ENCODE assay signal across 8 cellular contexts in the genomic region with DNA sequence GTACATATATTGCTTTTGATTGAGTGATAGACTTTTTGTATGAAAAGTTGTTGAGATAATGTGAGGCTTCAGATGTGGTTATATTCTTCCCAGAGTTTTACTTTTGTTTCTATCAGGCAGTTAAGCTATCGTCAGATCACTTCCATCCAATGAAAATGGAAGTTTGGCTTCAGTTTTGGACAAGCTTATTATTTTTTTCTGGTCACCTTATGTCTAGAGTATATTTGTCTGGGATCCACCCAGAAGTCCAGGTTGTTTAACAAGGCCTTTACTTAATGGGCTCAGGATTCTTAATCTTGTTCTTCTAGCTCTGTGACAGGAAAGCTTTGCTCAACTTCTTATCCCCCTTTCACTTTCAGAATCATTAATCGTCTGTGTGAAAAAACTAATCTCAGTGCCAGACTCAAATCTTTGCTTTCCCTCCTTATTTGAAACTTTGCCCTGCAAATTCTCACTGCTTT.
DNase-seq lines count a peak whose midpoint lies in the region; ATAC-seq and TF ChIP-seq lines count a peak whose summit lies in the region.

No MANE protein-coding gene starts in this region.

- peak; percentile 58 for DNase-seq in GM12865 (ENCODE audit: low read depth)
- no peak for DNase-seq in RWPE2 (ENCODE audit: low spot score)
- DNase-seq in globus pallidus (ENCODE audit: low spot score) = peak; percentile 10
- DNase-seq in stimulated activated naive B cell treated with anti-CD40 and anti-IgM and Interleukin-4, amounts not matched to agents 10 μg/mL and 1 μg/mL and 100 μg/mL, for 72 hours = no peak
- no peak for DNase-seq in NCI-H1436 treated with DMSO at 0.1 percent for 48 hours (lab: John Stamatoyannopoulos, UW)
- no peak for DNase-seq in iPS-NIHi7 (ENCODE audit: extremely low spot score)
- DNase-seq in NCI-H2171 treated with DMSO at 0.1 percent for 48 hours (lab: John Stamatoyannopoulos, UW) = no peak

- H3K36me3 ChIP-seq in RWPE2 (ENCODE audit: low read depth) = peaks cover 34% of the 10 kb centered on the region

- no peaks in the 10 kb centered on the region for H3K27me3 Mint-ChIP-seq in stimulated activated naive B cell treated with anti-CD40 and anti-IgM and Interleukin-4, amounts not matched to agents 10 μg/mL and 1 μg/mL and 100 μg/mL, for 72 hours

- H3K4me3 Mint-ChIP-seq in stimulated activated naive B cell treated with anti-CD40 and anti-IgM and Interleukin-4, amounts not matched to agents 10 μg/mL and 1 μg/mL and 100 μg/mL, for 72 hours = peak overlapping the region; percentile 75 to 76

- H3K27ac ChIP-seq in RWPE2 (ENCODE audit: poor library complexity, severe bottlenecking) = no peak overlapping the region

- ATAC-seq in GM21737 (IDR thresholded peaks at IDR 0.05; ENCODE audit: unreplicated experiment) (peak; percentile 61), RWPE2 (ENCODE audit: low read depth) (no peak)
- ATAC-seq in stimulated activated naive B cell treated with anti-CD40 and anti-IgM and Interleukin-4, amounts not matched to agents 10 μg/mL and 1 μg/mL and 100 μg/mL, for 72 hours (replicated peaks) = peak in 1 of 2 donors; percentile 53

- H3K4me3 ChIP-seq in GM12865 (ENCODE audit: low read depth, low read length) (peak overlapping the region; percentile 67), RWPE2 (ENCODE audit: severe bottlenecking) (peak overlapping the region; percentile 8)

- H3K36me3 Mint-ChIP-seq in stimulated activated naive B cell treated with anti-CD40 and anti-IgM and Interleukin-4, amounts not matched to agents 10 μg/mL and 1 μg/mL and 100 μg/mL, for 72 hours = peaks cover 11 to 16% of the 10 kb centered on the region in 2 donors

- H3K9me3 Mint-ChIP-seq in stimulated activated naive B cell treated with anti-CD40 and anti-IgM and Interleukin-4, amounts not matched to agents 10 μg/mL and 1 μg/mL and 100 μg/mL, for 72 hours = no peaks in the 10 kb centered on the region

- peaks cover 28% of the 10 kb centered on the region for H3K4me1 ChIP-seq in RWPE2 (ENCODE audit: insufficient read depth, poor library complexity, severe bottlenecking)

- peak overlapping the region; percentile 60 for H3K27ac Mint-ChIP-seq in stimulated activated naive B cell treated with anti-CD40 and anti-IgM and Interleukin-4, amounts not matched to agents 10 μg/mL and 1 μg/mL and 100 μg/mL, for 72 hours

- H3K27me3 ChIP-seq in RWPE2 (ENCODE audit: insufficient read depth, poor library complexity, severe bottlenecking) = no peaks in the 10 kb centered on the region

- H3K9me3 ChIP-seq in RWPE2 (ENCODE audit: severe bottlenecking) = no peaks in the 10 kb centered on the region

- TF ChIP-seq CTCF in GM12865 (IDR thresholded peaks at IDR 0.05; ENCODE audit: insufficient read depth, low read depth, low read length, missing control alignments) (no peak), RWPE2 (IDR thresholded peaks at IDR 0.05; ENCODE audit: poor library complexity, severe bottlenecking) (no peak)

- H3K4me1 Mint-ChIP-seq in stimulated activated naive B cell treated with anti-CD40 and anti-IgM and Interleukin-4, amounts not matched to agents 10 μg/mL and 1 μg/mL and 100 μg/mL, for 72 hours = peaks cover 13 to 22% of the 10 kb centered on the region in 2 donors

Comparison
In these comparisons a context has a peak if more than half of its experiments do, and no peak if none do; other contexts are left out.
1. DNase-seq: peak in GM12865 (single experiment) and globus pallidus (single experiment); none in RWPE2 (single experiment), stimulated activated naive B cell treated with anti-CD40 and anti-IgM and Interleukin-4, amounts not matched to agents 10 μg/mL and 1 μg/mL and 100 μg/mL, for 72 hours (single experiment), NCI-H1436 treated with DMSO at 0.1 percent for 48 hours (single experiment), iPS-NIHi7 (single experiment) and NCI-H2171 treated with DMSO at 0.1 percent for 48 hours (single experiment).